13 cellular contexts compared by ENCODE assay signal in genomic region chr3:173891272-173892100, GRCh38.
DNase-seq lines count a peak whose midpoint lies in the region; ATAC-seq lines count a peak whose summit lies in the region.
"Had no signal": no experiment of that assay in that cellular context is flagged by ENCODE, and none has a peak within 500 bp of the region (broad histone marks: within the 10 kb centered on the region; RNA-seq: fewer than 3 reads in every experiment).

No MANE protein-coding gene starts in this region.

- peak; percentile 1 to 10 for DNase-seq in NOMO-1 (lab: John Stamatoyannopoulos, UW; ENCODE audit: unreplicated experiment in 2 of 2)
- DNase-seq in NOMO-1 treated with dmso at 0.1 percent for 144 hours (lab: John Stamatoyannopoulos, UW; ENCODE audit: unreplicated experiment), result no peak
- DNase-seq in NCI-H446 treated with DMSO at 0.1 percent for 48 hours (lab: John Stamatoyannopoulos, UW), result peak; percentile 76
- DNase-seq in cerebellar cortex (ENCODE audit: low spot score), result peak; percentile 60
- DNase-seq in ureter (ENCODE audit: low spot score), result no peak
- DNase-seq in NCI-H526 treated with DMSO at 0.1 percent for 48 hours (lab: John Stamatoyannopoulos, UW), result no peak
- DNase-seq: activated CD4-positive, alpha-beta T cell treated with anti-CD3 and anti-CD28 coated beads for 48 hours; kidney; NCI-H1417 treated with DMSO at 0.1 percent for 48 hours; NCI-H82 had no signal

- ATAC-seq in HG02588 (IDR thresholded peaks at IDR 0.05; ENCODE audit: unreplicated experiment) (no peak), GM21737 (IDR thresholded peaks at IDR 0.05; ENCODE audit: unreplicated experiment) (no peak)
- ATAC-seq: activated naive CD4-positive, alpha-beta T cell treated with anti-CD3 and anti-CD28 coated beads, Interleukin-2, amount 50 U/mL, for 72 hours had no signal

Comparison
In these comparisons a context has a peak if more than half of its experiments do, and no peak if none do; other contexts are left out.
1. DNase-seq: peak in NOMO-1 (2 of 2), NCI-H446 treated with DMSO at 0.1 percent for 48 hours (single experiment) and cerebellar cortex (single experiment); none in NOMO-1 treated with dmso at 0.1 percent for 144 hours (single experiment), ureter (single experiment) and NCI-H526 treated with DMSO at 0.1 percent for 48 hours (single experiment).